Comparison of ENCODE assay signal across 22 cellular contexts in genomic region chr6:273441-274111, GRCh38. TPM values are rescaled to one million over a fixed set of nuclear protein-coding genes. Genes with fewer than 3 reads are reported as not detected.
DNase-seq lines count a peak whose midpoint lies in the region; ATAC-seq, FAIRE-seq and TF ChIP-seq lines count a peak whose summit lies in the region.
"Had no signal": no experiment of that assay in that cellular context is flagged by ENCODE, and none has a peak within 500 bp of the region (broad histone marks: within the 10 kb centered on the region; RNA-seq: fewer than 3 reads in every experiment).

No MANE protein-coding gene starts in this region.

- DNase-seq in GM12891 (ENCODE audit: insufficient read length, low spot score), result no peak
- peak; percentile 6 for DNase-seq in astrocyte of the hippocampus (ENCODE audit: low read depth, low spot score)
- peak; percentile 64 for DNase-seq in fibroblast of gingiva (ENCODE audit: low read depth)
- DNase-seq in sciatic nerve (ENCODE audit: low spot score), result no peak
- no peak for DNase-seq in islet precursor cell
- no peak for DNase-seq in NCI-H128 (lab: John Stamatoyannopoulos, UW; ENCODE audit: unreplicated experiment)
- no peak for DNase-seq in cortex of kidney (lab: John Stamatoyannopoulos, UW)
- DNase-seq: activated CD4-positive, alpha-beta T cell treated with anti-CD3 and anti-CD28 coated beads, Interleukin-2, amount 50 U/mL, for 48 hours; activated CD4-positive, CD25-positive, alpha-beta regulatory T cell; activated naive CD4-positive, alpha-beta T cell treated with anti-CD3 and anti-CD28 coated beads for 36 hours; C1 segment of cervical spinal cord; DMS79; esophagus squamous epithelium; head of caudate nucleus; KBM-7; NCI-H1417 treated with DMSO at 0.1 percent for 48 hours; NCI-H2107; NCI-H446; posterior cingulate gyrus; stimulated activated naive CD8-positive, alpha-beta T cell treated with anti-CD3 and anti-CD28 coated beads, Interleukin-15, amount 100 ng/mL, for 72 hours; T-helper 1 cell; tibial artery had no signal

- FAIRE-seq in GM12891 (lab: Jason Lieb, UNC), result peak; percentile 77

- ATAC-seq in sciatic nerve, result peak; percentile 79
- ATAC-seq: stimulated activated naive CD8-positive, alpha-beta T cell treated with anti-CD3 and anti-CD28 coated beads, Interleukin-15, amount 100 ng/mL, for 72 hours had no signal

- TF ChIP-seq POLR2A in GM12891 (IDR thresholded peaks at IDR 0.05; ENCODE audit: low read depth, low read length), result no peak

- intact Hi-C loops in sciatic nerve (cut with DNase I), result no loop called here

TF ChIP-seq in GM12891, 5 proteins besides CTCF, POLR2A, EP300 and RAD21:
- TF ChIP-seq POU2F2 (IDR thresholded peaks at IDR 0.05; ENCODE audit: low read depth, low read length) (no peak), PAX5 (IDR thresholded peaks at IDR 0.05; ENCODE audit: insufficient read depth, low read length, severe bottlenecking) (no peak), TAF1 (IDR thresholded peaks at IDR 0.05; ENCODE audit: low read depth, low read length) (no peak), POLR2AphosphoS5 (IDR thresholded peaks at IDR 0.05; ENCODE audit: low read depth, low read length) (no peak), SPI1 (IDR thresholded peaks at IDR 0.05; ENCODE audit: low read depth, low read length) (no peak)

RNA-seq across cellular contexts. Expression of gene DUSP22, which starts 18.7 kb away (rescaled TPM):
- 90.4 TPM for polyA plus RNA-seq in GM12891 (2012; ENCODE audit: low read depth, missing spikeins)
- 62.2 TPM for total RNA-seq in sciatic nerve

Comparison
In these comparisons a context has a peak if more than half of its experiments do, and no peak if none do; other contexts are left out.
1. DNase-seq: peak in astrocyte of the hippocampus (single experiment) and fibroblast of gingiva (single experiment); none in GM12891 (single experiment), sciatic nerve (single experiment), islet precursor cell (single experiment), NCI-H128 (single experiment) and cortex of kidney (single experiment).